In the genomic region with DNA sequence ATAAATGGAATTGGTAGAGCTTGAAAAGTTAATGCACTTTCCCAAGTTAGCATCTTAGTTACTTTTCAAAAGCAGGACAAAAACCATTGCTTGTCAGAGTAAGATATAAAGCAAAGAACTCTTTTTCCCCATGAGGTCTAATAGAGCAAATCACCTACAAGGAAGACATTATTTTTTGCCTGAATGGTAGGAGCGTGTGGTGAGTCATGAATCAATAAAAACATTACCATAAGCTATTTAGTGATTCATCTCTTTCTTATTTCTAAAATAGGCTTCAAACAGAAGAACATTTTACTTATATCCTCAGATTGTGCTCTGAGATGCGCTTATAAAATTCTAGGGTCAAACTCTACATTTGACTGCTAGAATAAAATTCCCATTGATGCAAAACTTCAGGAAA, we compare ENCODE assay signal across 15 cellular contexts.
DNase-seq lines count a peak whose midpoint lies in the region; ATAC-seq, FAIRE-seq and TF ChIP-seq lines count a peak whose summit lies in the region.
"Had no signal": no experiment of that assay in that cellular context is flagged by ENCODE, and none has a peak within 500 bp of the region (broad histone marks: within the 10 kb centered on the region; RNA-seq: fewer than 3 reads in every experiment).

No MANE protein-coding gene starts in this region.

- no peaks in the 10 kb centered on the region for H3K36me3 ChIP-seq in kidney (ENCODE audit: control insufficient read depth in 1 of 2, insufficient read depth in 2 of 2, low read length in 2 of 2)
- H3K36me3 ChIP-seq: BE2C had no signal

- no peaks in the 10 kb centered on the region for H3K9me3 ChIP-seq in kidney (ENCODE audit: control insufficient read depth in 1 of 2, low read length in 2 of 2)
- H3K9me3 ChIP-seq: BE2C had no signal

- no peaks in the 10 kb centered on the region for H3K4me1 ChIP-seq in kidney (ENCODE audit: control insufficient read depth in 1 of 2, insufficient read depth in 1 of 2, low read depth in 1 of 2, low read length in 2 of 2)
- H3K4me1 ChIP-seq: BE2C had no signal

- intact Hi-C loops in kidney (cut with DNase I): no loop called here

- FAIRE-seq in colon (lab: Jason Lieb, UNC): peak; percentile 47
- FAIRE-seq in kidney (lab: Jason Lieb, UNC): no peak
- FAIRE-seq: G401.6, GM12891 had no signal

- DNase-seq in ELR (ENCODE audit: low read depth) (peak; percentile 22), LoVo (ENCODE audit: low spot score) (peak; percentile 8), renal cortical epithelial cell (ENCODE audit: low read depth) (peak; percentile 65), kidney (no peak), putamen (ENCODE audit: low spot score) (no peak), Kasumi-1 (lab: John Stamatoyannopoulos, UW) (no peak)
- DNase-seq: BE2C; CD4-positive, alpha-beta memory T cell; DMS79; HCEC 1CT had no signal

- H3K27ac ChIP-seq in kidney (ENCODE audit: low read depth in 2 of 2, low read length in 2 of 2): no peak overlapping the region
- H3K27ac ChIP-seq: C4-2B had no signal

- TF ChIP-seq CTCF in kidney (IDR thresholded peaks at IDR 0.05; ENCODE audit: borderline replicate concordance, extremely low read depth, insufficient read depth): no peak

- ATAC-seq in HG03457 (IDR thresholded peaks at IDR 0.05; ENCODE audit: unreplicated experiment): no peak

- no peak overlapping the region for H3K4me3 ChIP-seq in kidney (ENCODE audit: low read length in 2 of 2)

- H3K9ac ChIP-seq in kidney (ENCODE audit: low read length in 2 of 2): no peak overlapping the region

Comparison
In these comparisons a context has a peak if more than half of its experiments do, and no peak if none do; other contexts are left out.
1. DNase-seq: peak in ELR (single experiment), LoVo (single experiment) and renal cortical epithelial cell (single experiment); none in kidney (single experiment), putamen (single experiment) and Kasumi-1 (0 of 2).